1 cellular context compared by ENCODE assay signal in the genomic region with DNA sequence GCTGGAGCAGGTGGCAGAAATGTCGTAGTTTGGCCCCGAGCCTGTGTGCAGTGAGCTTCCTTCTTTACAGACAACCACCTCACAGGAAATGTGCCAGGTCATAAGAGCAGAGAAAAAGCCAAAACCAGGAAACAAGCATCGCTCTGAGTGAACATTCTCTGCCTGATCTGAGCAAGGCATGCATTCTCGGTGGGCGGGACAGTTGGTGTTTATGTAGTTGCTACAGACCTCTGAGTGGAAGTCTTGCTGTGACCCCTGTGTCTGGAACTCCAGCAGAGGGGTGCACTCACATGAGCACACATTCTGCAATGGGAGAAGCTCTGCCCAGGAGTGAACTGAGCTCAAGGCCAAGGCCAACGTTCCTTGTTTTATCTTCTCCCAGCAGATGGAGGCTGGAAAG.
TF ChIP-seq lines count a peak whose summit lies in the region.

No MANE protein-coding gene starts in this region.

TF ChIP-seq in H1, 55 proteins besides CTCF, POLR2A, EP300 and RAD21:
- no peak for TF ChIP-seq HDAC2 (IDR thresholded peaks at IDR 0.05; ENCODE audit: borderline replicate concordance in 1 of 2, low read depth in 2 of 2, low read length in 2 of 2)
- no peak for TF ChIP-seq SP2 (IDR thresholded peaks at IDR 0.05; ENCODE audit: low read length)
- no peak for TF ChIP-seq CBX8 (IDR thresholded peaks at IDR 0.05; ENCODE audit: borderline replicate concordance, low read depth, low read length)
- no peak for TF ChIP-seq SRF (IDR thresholded peaks at IDR 0.05; ENCODE audit: low read depth, low read length)
- TF ChIP-seq, protein P1, sequence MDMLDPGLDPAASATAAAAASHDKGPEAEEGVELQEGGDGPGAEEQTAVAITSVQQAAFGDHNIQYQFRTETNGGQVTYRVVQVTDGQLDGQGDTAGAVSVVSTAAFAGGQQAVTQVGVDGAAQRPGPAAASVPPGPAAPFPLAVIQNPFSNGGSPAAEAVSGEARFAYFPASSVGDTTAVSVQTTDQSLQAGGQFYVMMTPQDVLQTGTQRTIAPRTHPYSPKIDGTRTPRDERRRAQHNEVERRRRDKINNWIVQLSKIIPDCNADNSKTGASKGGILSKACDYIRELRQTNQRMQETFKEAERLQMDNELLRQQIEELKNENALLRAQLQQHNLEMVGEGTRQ (IDR thresholded peaks at IDR 0.05; ENCODE audit: low read length): no peak
- TF ChIP-seq EGR1 (IDR thresholded peaks at IDR 0.05; ENCODE audit: borderline replicate concordance, low read depth, low read length): no peak
- no peak for TF ChIP-seq TAF1 (IDR thresholded peaks at IDR 0.05; ENCODE audit: low read depth, low read length)
- no peak for TF ChIP-seq POLR2AphosphoS5 (IDR thresholded peaks at IDR 0.05; ENCODE audit: low read depth, low read length)
- TF ChIP-seq SUZ12 (IDR thresholded peaks at IDR 0.05; ENCODE audit: low read length): no peak
- TF ChIP-seq, protein P2, sequence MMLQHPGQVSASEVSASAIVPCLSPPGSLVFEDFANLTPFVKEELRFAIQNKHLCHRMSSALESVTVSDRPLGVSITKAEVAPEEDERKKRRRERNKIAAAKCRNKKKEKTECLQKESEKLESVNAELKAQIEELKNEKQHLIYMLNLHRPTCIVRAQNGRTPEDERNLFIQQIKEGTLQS (IDR thresholded peaks at IDR 0.05; ENCODE audit: insufficient read depth, low read depth, low read length): no peak
